Comparison of ENCODE assay signal across 22 cellular contexts in the genomic region with DNA sequence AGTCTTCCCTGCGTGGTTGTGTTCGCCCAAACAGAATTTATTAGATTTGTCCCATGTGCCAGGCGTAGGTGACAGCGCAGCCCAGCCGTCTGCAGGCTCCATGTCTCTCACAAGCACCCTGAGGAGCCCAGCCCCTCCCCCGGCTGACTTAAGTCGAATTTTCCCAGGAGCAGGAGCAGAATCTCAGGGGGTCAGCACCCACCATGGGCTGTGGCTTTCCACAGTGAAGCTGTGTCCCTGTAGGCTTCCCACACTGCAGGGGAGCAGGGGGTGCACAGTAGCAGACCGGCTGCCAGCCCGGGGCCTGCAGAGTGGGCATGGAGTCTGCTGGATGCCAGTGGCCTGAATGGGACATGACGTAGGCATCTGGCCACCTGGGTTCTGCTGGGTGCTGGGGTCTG. TPM values are rescaled to one million over a fixed set of nuclear protein-coding genes. Genes with fewer than 3 reads are reported as not detected.
"Had no signal": no experiment of that assay in that cellular context is flagged by ENCODE, and none has a peak within 500 bp of the region (broad histone marks: within the 10 kb centered on the region; RNA-seq: fewer than 3 reads in every experiment).

No MANE protein-coding gene starts in this region.

- H3K4me1 ChIP-seq: Peyer's patch had no signal

- H3K36me3 ChIP-seq: brain microvascular endothelial cell, cardiac muscle cell, Peyer's patch, SJSA1 had no signal

- H3K9me3 ChIP-seq: Peyer's patch, SJSA1 had no signal

- FAIRE-seq: K562 had no signal

- H3K27me3 ChIP-seq: brain microvascular endothelial cell, cardiac muscle cell, Peyer's patch, SJSA1 had no signal

- ATAC-seq: activated naive CD4-positive, alpha-beta T cell treated with anti-CD3 and anti-CD28 coated beads, Interleukin-2, amount 50 U/mL, for 72 hours; activated T-cell treated with anti-CD3 and anti-CD28 coated beads, Interleukin-2, amount 50 U/mL, for 4 hours; K562 had no signal

- H3K4me3 ChIP-seq: cardiac muscle cell, K562, Peyer's patch, SJSA1 had no signal

- H3K27ac ChIP-seq: brain microvascular endothelial cell, cardiac muscle cell, Peyer's patch, RWPE1, SJSA1 had no signal

- DNase-seq: activated CD4-positive, alpha-beta T cell treated with anti-CD3 and anti-CD28 coated beads for 1 hour; activated CD4-positive, alpha-beta T cell treated with anti-CD3 and anti-CD28 coated beads, Interleukin-2, amount 10 ng/mL, durations not matched to agents 24 days and 14 days; activated CD4-positive, alpha-beta T cell treated with anti-CD3 and anti-CD28 coated beads, Interleukin-2, amount 50 U/mL, for 48 hours; activated CD8-positive, alpha-beta memory T cell treated with anti-CD3 and anti-CD28 coated beads for 24 hours; activated effector memory CD4-positive, alpha-beta T cell treated with anti-CD3 and anti-CD28 coated beads, Interleukin-2, amount 50 U/mL, for 16 hours; activated naive CD4-positive, alpha-beta T cell treated with Interleukin-2 at 50 U/mL for 16 hours; activated T-cell treated with anti-CD3 and anti-CD28 coated beads, Interleukin-2, amount 50 U/mL, for 4 hours; brain microvascular endothelial cell; cerebellar nuclear complex; Karpas-422; MM.1S; NCI-H1105 treated with DMSO at 0.1 percent for 48 hours; NCI-H146; NCI-H2029 treated with DMSO at 0.1 percent for 48 hours; NCI-H510A treated with DMSO at 0.1 percent for 48 hours; Peyer's patch; SHP77 had no signal

RNA-seq across cellular contexts. Expression of gene PARVG, which starts 16.0 kb away (rescaled TPM):
- total RNA-seq: SJSA1 had no signal
- polyA plus RNA-seq: cardiac muscle cell, K562 had no signal
